Comparison of ENCODE assay signal across 2 cellular contexts in the genomic region with DNA sequence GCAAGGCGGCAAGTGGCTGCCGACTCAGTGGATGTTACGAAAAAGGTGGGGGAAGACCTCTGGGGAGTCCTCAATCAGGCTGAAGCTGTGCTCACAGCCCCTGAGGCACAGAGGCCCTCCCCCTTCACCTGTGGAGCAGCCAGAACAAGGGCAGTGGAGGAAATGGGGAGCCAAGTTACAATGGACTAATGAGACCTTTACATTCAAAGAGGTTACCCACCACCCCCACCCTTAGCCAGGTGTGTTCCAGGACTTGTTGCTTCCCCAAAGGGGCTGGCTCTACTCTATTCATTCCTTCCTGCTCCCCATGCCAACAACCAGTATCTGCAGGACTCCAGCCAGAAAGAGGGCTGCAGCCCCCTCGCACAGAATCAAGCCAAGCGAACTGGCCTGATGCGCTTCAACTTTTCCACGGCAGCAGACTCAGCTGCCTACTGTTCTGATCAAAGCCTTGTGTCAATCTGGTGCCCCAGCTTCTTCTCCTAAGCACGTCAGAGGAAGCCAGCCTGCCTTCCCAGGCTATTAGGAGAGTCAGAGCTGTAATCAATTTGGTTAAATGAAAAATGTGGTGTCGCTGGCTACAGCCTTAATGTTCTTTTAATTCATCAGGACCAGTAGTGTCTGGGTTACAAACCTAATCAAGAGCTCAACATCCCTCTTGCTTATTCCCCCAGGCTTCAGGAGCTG.
TF ChIP-seq lines count a peak whose summit lies in the region.

No MANE protein-coding gene starts in this region.

TF ChIP-seq in SK-N-SH treated with all-trans-retinoic acid at 6 μM for 48 hours, 23 proteins besides CTCF, POLR2A, EP300 and RAD21 (continued from another document):
- TF ChIP-seq, protein P1, sequence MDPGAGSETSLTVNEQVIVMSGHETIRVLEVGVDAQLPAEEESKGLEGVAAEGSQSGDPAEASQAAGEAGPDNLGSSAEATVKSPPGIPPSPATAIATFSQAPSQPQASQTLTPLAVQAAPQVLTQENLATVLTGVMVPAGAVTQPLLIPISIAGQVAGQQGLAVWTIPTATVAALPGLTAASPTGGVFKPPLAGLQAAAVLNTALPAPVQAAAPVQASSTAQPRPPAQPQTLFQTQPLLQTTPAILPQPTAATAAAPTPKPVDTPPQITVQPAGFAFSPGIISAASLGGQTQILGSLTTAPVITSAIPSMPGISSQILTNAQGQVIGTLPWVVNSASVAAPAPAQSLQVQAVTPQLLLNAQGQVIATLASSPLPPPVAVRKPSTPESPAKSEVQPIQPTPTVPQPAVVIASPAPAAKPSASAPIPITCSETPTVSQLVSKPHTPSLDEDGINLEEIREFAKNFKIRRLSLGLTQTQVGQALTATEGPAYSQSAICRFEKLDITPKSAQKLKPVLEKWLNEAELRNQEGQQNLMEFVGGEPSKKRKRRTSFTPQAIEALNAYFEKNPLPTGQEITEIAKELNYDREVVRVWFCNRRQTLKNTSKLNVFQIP (CRISPR knock-in tag; IDR thresholded peaks at IDR 0.05; ENCODE audit: borderline replicate concordance, low read depth), result no peak
- TF ChIP-seq ZFP3 (CRISPR knock-in tag; IDR thresholded peaks at IDR 0.05) (no peak), ZNF565 (CRISPR knock-in tag; conservative IDR thresholded peaks at IDR 0.05; ENCODE audit: low read depth) (no peak), ZC3H10 (CRISPR knock-in tag; IDR thresholded peaks at IDR 0.05) (no peak)

TF ChIP-seq in WTC11, 78 proteins besides CTCF, POLR2A, EP300 and RAD21 (continued from another document):
- TF ChIP-seq, protein P2, sequence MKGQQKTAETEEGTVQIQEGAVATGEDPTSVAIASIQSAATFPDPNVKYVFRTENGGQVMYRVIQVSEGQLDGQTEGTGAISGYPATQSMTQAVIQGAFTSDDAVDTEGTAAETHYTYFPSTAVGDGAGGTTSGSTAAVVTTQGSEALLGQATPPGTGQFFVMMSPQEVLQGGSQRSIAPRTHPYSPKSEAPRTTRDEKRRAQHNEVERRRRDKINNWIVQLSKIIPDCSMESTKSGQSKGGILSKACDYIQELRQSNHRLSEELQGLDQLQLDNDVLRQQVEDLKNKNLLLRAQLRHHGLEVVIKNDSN (CRISPR knock-in tag; IDR thresholded peaks at IDR 0.05), result no peak
- TF ChIP-seq, protein P3, sequence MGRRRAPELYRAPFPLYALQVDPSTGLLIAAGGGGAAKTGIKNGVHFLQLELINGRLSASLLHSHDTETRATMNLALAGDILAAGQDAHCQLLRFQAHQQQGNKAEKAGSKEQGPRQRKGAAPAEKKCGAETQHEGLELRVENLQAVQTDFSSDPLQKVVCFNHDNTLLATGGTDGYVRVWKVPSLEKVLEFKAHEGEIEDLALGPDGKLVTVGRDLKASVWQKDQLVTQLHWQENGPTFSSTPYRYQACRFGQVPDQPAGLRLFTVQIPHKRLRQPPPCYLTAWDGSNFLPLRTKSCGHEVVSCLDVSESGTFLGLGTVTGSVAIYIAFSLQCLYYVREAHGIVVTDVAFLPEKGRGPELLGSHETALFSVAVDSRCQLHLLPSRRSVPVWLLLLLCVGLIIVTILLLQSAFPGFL (CRISPR knock-in tag; IDR thresholded peaks at IDR 0.05; ENCODE audit: borderline replicate concordance), result no peak
- TF ChIP-seq, protein P4, sequence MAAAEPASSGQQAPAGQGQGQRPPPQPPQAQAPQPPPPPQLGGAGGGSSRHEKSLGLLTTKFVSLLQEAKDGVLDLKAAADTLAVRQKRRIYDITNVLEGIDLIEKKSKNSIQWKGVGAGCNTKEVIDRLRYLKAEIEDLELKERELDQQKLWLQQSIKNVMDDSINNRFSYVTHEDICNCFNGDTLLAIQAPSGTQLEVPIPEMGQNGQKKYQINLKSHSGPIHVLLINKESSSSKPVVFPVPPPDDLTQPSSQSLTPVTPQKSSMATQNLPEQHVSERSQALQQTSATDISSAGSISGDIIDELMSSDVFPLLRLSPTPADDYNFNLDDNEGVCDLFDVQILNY (CRISPR knock-in tag; IDR thresholded peaks at IDR 0.05), result no peak
- TF ChIP-seq, protein P5, sequence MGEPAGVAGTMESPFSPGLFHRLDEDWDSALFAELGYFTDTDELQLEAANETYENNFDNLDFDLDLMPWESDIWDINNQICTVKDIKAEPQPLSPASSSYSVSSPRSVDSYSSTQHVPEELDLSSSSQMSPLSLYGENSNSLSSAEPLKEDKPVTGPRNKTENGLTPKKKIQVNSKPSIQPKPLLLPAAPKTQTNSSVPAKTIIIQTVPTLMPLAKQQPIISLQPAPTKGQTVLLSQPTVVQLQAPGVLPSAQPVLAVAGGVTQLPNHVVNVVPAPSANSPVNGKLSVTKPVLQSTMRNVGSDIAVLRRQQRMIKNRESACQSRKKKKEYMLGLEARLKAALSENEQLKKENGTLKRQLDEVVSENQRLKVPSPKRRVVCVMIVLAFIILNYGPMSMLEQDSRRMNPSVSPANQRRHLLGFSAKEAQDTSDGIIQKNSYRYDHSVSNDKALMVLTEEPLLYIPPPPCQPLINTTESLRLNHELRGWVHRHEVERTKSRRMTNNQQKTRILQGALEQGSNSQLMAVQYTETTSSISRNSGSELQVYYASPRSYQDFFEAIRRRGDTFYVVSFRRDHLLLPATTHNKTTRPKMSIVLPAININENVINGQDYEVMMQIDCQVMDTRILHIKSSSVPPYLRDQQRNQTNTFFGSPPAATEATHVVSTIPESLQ (CRISPR knock-in tag; IDR thresholded peaks at IDR 0.05), result no peak
- TF ChIP-seq NR2C2 (CRISPR knock-in tag; IDR thresholded peaks at IDR 0.05) (no peak), TCF7 (CRISPR knock-in tag; IDR thresholded peaks at IDR 0.05; ENCODE audit: low read depth) (no peak), ZNF219 (CRISPR knock-in tag; IDR thresholded peaks at IDR 0.05; ENCODE audit: borderline replicate concordance) (no peak), FOXJ3 (CRISPR knock-in tag; IDR thresholded peaks at IDR 0.05; ENCODE audit: borderline replicate concordance) (no peak), TP53 (CRISPR knock-in tag; IDR thresholded peaks at IDR 0.05) (no peak), SP1 (CRISPR knock-in tag; conservative IDR thresholded peaks at IDR 0.05) (0 out of 2 replicates have a peak, but pooled peaks have one; percentile 5), ATF1 (CRISPR knock-in tag; IDR thresholded peaks at IDR 0.05) (no peak), ETV6 (CRISPR knock-in tag; IDR thresholded peaks at IDR 0.05) (0 out of 2 replicates have a peak, but pooled peaks have one; percentile 25)
- TF ChIP-seq, protein P6, sequence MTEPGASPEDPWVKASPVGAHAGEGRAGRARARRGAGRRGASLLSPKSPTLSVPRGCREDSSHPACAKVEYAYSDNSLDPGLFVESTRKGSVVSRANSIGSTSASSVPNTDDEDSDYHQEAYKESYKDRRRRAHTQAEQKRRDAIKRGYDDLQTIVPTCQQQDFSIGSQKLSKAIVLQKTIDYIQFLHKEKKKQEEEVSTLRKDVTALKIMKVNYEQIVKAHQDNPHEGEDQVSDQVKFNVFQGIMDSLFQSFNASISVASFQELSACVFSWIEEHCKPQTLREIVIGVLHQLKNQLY (CRISPR knock-in tag; IDR thresholded peaks at IDR 0.05), result no peak
- TF ChIP-seq, protein P7, sequence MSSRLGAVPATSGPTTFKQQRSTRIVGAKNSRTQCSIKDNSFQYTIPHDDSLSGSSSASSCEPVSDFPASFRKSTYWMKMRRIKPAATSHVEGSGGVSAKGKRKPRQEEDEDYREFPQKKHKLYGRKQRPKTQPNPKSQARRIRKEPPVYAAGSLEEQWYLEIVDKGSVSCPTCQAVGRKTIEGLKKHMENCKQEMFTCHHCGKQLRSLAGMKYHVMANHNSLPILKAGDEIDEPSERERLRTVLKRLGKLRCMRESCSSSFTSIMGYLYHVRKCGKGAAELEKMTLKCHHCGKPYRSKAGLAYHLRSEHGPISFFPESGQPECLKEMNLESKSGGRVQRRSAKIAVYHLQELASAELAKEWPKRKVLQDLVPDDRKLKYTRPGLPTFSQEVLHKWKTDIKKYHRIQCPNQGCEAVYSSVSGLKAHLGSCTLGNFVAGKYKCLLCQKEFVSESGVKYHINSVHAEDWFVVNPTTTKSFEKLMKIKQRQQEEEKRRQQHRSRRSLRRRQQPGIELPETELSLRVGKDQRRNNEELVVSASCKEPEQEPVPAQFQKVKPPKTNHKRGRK (CRISPR knock-in tag; IDR thresholded peaks at IDR 0.05; ENCODE audit: borderline replicate concordance), result no peak
